Comparison of ENCODE assay signal across 9 cellular contexts in the genomic region with DNA sequence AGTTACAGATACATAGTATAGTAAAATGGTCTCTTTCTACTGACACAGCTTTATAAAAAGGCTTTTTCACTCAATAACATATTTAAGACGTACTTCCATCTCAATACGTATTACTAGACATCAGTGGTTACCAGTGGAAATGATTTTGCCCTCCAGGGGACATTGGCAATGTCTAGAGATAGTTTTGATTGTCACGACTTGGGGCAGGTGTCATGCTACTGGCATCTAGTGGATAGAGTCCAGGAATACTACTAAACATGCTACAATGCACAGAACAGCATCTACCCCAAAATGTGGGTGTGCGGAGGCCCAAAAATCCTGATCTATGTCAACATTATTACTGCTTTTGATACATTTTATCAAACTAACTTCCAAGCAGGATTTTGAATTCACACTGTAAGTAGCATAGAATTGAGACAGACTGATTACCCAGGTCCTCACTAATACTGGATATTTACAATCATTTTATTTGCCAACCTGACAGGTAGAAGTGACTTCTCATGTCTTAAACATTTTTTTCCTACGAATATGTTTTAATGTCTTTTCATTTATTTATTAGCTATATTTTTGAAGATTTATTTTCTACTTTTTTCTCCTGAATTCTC. TPM values are rescaled to one million over a fixed set of nuclear protein-coding genes. Genes with fewer than 3 reads are reported as not detected.
DNase-seq lines count a peak whose midpoint lies in the region; ATAC-seq and TF ChIP-seq lines count a peak whose summit lies in the region.
"Had no signal": no experiment of that assay in that cellular context is flagged by ENCODE, and none has a peak within 500 bp of the region (broad histone marks: within the 10 kb centered on the region; RNA-seq: fewer than 3 reads in every experiment).

No MANE protein-coding gene starts in this region.

- TF ChIP-seq CTCF in AG09319 (IDR thresholded peaks at IDR 0.05; ENCODE audit: low read depth, low read length) (peak; percentile 25), Panc1 (IDR thresholded peaks at IDR 0.05) (peak; percentile 79), fibroblast of villous mesenchyme (IDR thresholded peaks at IDR 0.05; ENCODE audit: insufficient read depth, low read depth, low read length) (peak; percentile 46)

- no peaks in the 10 kb centered on the region for H3K36me3 Mint-ChIP-seq in activated CD4-positive, alpha-beta memory T cell treated with anti-CD3 and anti-CD28 coated beads, Interleukin-2, amount 10 ng/mL, durations not matched to agents 7 days and 5 days (ENCODE audit: low read depth)

- peaks cover 6% of the 10 kb centered on the region for H3K9me3 Mint-ChIP-seq in activated CD4-positive, alpha-beta memory T cell treated with anti-CD3 and anti-CD28 coated beads, Interleukin-2, amount 10 ng/mL, durations not matched to agents 7 days and 5 days

- no peak overlapping the region for H3K27ac ChIP-seq in Panc1 (ENCODE audit: low read length)

- H3K4me1 Mint-ChIP-seq in activated CD4-positive, alpha-beta memory T cell treated with anti-CD3 and anti-CD28 coated beads, Interleukin-2, amount 10 ng/mL, durations not matched to agents 7 days and 5 days, result no peaks in the 10 kb centered on the region

- DNase-seq in AG09319 (ENCODE audit: extremely low read depth, low read depth) (no peak), HCEC 1CT (peak; percentile 62), Panc1 (ENCODE audit: low read depth, low spot score) (peak; percentile 81), fibroblast of villous mesenchyme (ENCODE audit: low read depth) (peak; percentile 42), DMS79 treated with DMSO at 0.1 percent for 48 hours (lab: John Stamatoyannopoulos, UW) (no peak)
- DNase-seq in activated CD4-positive, alpha-beta memory T cell treated with anti-CD3 and anti-CD28 coated beads, Interleukin-2, amount 10 ng/mL, durations not matched to agents 7 days and 5 days, result no peak

- H3K27me3 Mint-ChIP-seq in activated CD4-positive, alpha-beta memory T cell treated with anti-CD3 and anti-CD28 coated beads, Interleukin-2, amount 10 ng/mL, durations not matched to agents 7 days and 5 days, result no peaks in the 10 kb centered on the region

- POLR2A ChIA-PET in Panc1 (lab: Charles Lee), result no interaction called here
- POLR2A ChIA-PET in activated CD4-positive, alpha-beta memory T cell treated with anti-CD3 and anti-CD28 coated beads, Interleukin-2, amount 10 ng/mL, durations not matched to agents 7 days and 5 days (lab: Charles Lee), result no interaction called here

- in situ Hi-C loops in Panc1 (cut with HindIII; ENCODE audit: low pct_unique_long_range_greater_than_20kb, low sequenced_read_pairs), result no loop called here

- CTCF ChIA-PET in Panc1 (lab: Charles Lee), result interaction anchor here (1.5 kb wide), 1 partner anchor 215 kb away, joined by 7 read pairs; no protein-coding TSS in a partner anchor
- CTCF ChIA-PET in activated CD4-positive, alpha-beta memory T cell treated with anti-CD3 and anti-CD28 coated beads, Interleukin-2, amount 10 ng/mL, durations not matched to agents 7 days and 5 days (lab: Charles Lee), result no interaction called here

- H3K4me3 Mint-ChIP-seq in activated CD4-positive, alpha-beta memory T cell treated with anti-CD3 and anti-CD28 coated beads, Interleukin-2, amount 10 ng/mL, durations not matched to agents 7 days and 5 days, result no peak overlapping the region

- no peaks in the 10 kb centered on the region for H3K9me3 ChIP-seq in Panc1 (ENCODE audit: control insufficient read depth, insufficient read depth, low read depth, low read length)

- H3K4me1 ChIP-seq in Panc1 (ENCODE audit: control insufficient read depth, insufficient read depth, low read length), result no peaks in the 10 kb centered on the region; the same call in 1 of the 2 replicates

- H3K27me3 ChIP-seq in Panc1 (ENCODE audit: control insufficient read depth, insufficient read depth, low read length), result no peaks in the 10 kb centered on the region

- H3K36me3 ChIP-seq in Panc1 (ENCODE audit: control insufficient read depth, insufficient read depth, low read length), result no peaks in the 10 kb centered on the region

- peak; percentile 90 for ATAC-seq in Panc1
- ATAC-seq in HG03354 (IDR thresholded peaks at IDR 0.05; ENCODE audit: poor library complexity, severe bottlenecking, unreplicated experiment), result no peak
- ATAC-seq in GM21717 (IDR thresholded peaks at IDR 0.05; ENCODE audit: unreplicated experiment), result no peak

- no peak overlapping the region for H3K27ac Mint-ChIP-seq in activated CD4-positive, alpha-beta memory T cell treated with anti-CD3 and anti-CD28 coated beads, Interleukin-2, amount 10 ng/mL, durations not matched to agents 7 days and 5 days

- intact Hi-C loops in Panc1 (cut with micrococcal nuclease; ENCODE audit: unreplicated experiment), result loop anchor here (1.0 kb wide), 1 partner anchor 218 kb away; no protein-coding TSS in a partner anchor

- no TSS peak for BruUV-seq in Panc1 (replicated peaks; lab: Mats Ljungman, UMichigan)

- no peak overlapping the region for H3K4me3 ChIP-seq in Panc1 (ENCODE audit: low read depth in 2 of 2, low read length in 2 of 2)
- no peak overlapping the region for H3K4me3 ChIP-seq in fibroblast of villous mesenchyme (ENCODE audit: low read depth, low read length)
- H3K4me3 ChIP-seq: lung had no signal

RNA-seq across cellular contexts. Expression of gene HGF, which starts 53.8 kb away (rescaled TPM):
- total RNA-seq in Panc1 (2021; ENCODE audit: unreplicated experiment) (0.49 TPM), fibroblast of villous mesenchyme (33.2 and 60.6 TPM in 2 replicates)
- polyA plus RNA-seq in Panc1 (2012; ENCODE audit: insufficient read length), result 0.81 TPM
- total RNA-seq in activated CD4-positive, alpha-beta memory T cell treated with anti-CD3 and anti-CD28 coated beads, Interleukin-2, amount 10 ng/mL, durations not matched to agents 7 days and 5 days, result not detected

Comparison
In these comparisons a context has a peak if more than half of its experiments do, and no peak if none do; other contexts are left out.
1. DNase-seq: peak in HCEC 1CT (single experiment), Panc1 (single experiment) and fibroblast of villous mesenchyme (single experiment); none in AG09319 (single experiment), activated CD4-positive, alpha-beta memory T cell treated with anti-CD3 and anti-CD28 coated beads, Interleukin-2, amount 10 ng/mL, durations not matched to agents 7 days and 5 days (single experiment) and DMS79 treated with DMSO at 0.1 percent for 48 hours (single experiment).
2. CTCF ChIP-seq: peak in every context shown above with its lines; median percentile 79 in Panc1; 46 in fibroblast of villous mesenchyme; 25 in AG09319.
3. RNA of gene HGF, which starts 53.8 kb away (total RNA-seq): 33.2 to 60.6 TPM in fibroblast of villous mesenchyme; 0.49 TPM in Panc1 (single experiment) and not detected in activated CD4-positive, alpha-beta memory T cell treated with anti-CD3 and anti-CD28 coated beads, Interleukin-2, amount 10 ng/mL, durations not matched to agents 7 days and 5 days; every median in the first group is over 10 times any median in the second.